In genomic region chr14:24139272-24139934, GRCh38 we compare ENCODE assay signal across 10 cellular contexts. TPM values are rescaled to one million over a fixed set of nuclear protein-coding genes. Genes with fewer than 3 reads are reported as not detected.
DNase-seq lines count a peak whose midpoint lies in the region; ATAC-seq and TF ChIP-seq lines count a peak whose summit lies in the region.
"Had no signal": no experiment of that assay in that cellular context is flagged by ENCODE, and none has a peak within 500 bp of the region (broad histone marks: within the 10 kb centered on the region; RNA-seq: fewer than 3 reads in every experiment).

No MANE protein-coding gene starts in this region.

- POLR2A ChIA-PET in CD4-positive, alpha-beta T cell (lab: Charles Lee): interaction anchor here (0.7 to 11.7 kb wide), 4 partner anchors 9 to 76 kb away, joined by 3 to 296 read pairs (median 88); partner anchors contain the start of genes DCAF11, IRF9, MDP1 and NRL
- POLR2A ChIA-PET in naive thymus-derived CD8-positive, alpha-beta T cell (lab: Charles Lee): interaction anchor here (4.1 to 9.5 kb wide), 2 partner anchors 7 to 23 kb away, joined by 64 to 177 read pairs; partner anchors contain the start of genes DCAF11, NRL, PSME2 and RNF31

- H3K4me3 Mint-ChIP-seq in CD4-positive, alpha-beta T cell: peak overlapping the region; percentile 94
- H3K4me3 Mint-ChIP-seq in HFFc6: peak overlapping the region; percentile 95
- peak overlapping the region; percentile 31 to 89 (median 66) for H3K4me3 Mint-ChIP-seq in naive thymus-derived CD8-positive, alpha-beta T cell

- intact Hi-C loops in CD4-positive, alpha-beta T cell (cut with DNase I, micrococcal nuclease): no loop called here

- H3K27ac ChIP-seq in CD4-positive, alpha-beta T cell (ENCODE audit: low read depth, low read length): no peak overlapping the region

- peaks cover 71% of the 10 kb centered on the region for H3K36me3 Mint-ChIP-seq in CD4-positive, alpha-beta T cell (ENCODE audit: low read depth)
- H3K36me3 Mint-ChIP-seq in HFFc6 (ENCODE audit: low read depth): peaks cover 40% of the 10 kb centered on the region
- H3K36me3 Mint-ChIP-seq in activated naive CD4-positive, alpha-beta T cell treated with anti-CD3 and anti-CD28 coated beads, Interleukin-2, amount 50 U/mL, for 72 hours: peaks cover 52 to 57% of the 10 kb centered on the region in 2 donors
- peaks cover 0 to 33% (median 8%) of the 10 kb centered on the region in 3 donors for H3K36me3 Mint-ChIP-seq in naive thymus-derived CD8-positive, alpha-beta T cell

- peaks cover 72% of the 10 kb centered on the region for H3K4me1 Mint-ChIP-seq in CD4-positive, alpha-beta T cell (ENCODE audit: low read depth)
- peaks cover 64% of the 10 kb centered on the region for H3K4me1 Mint-ChIP-seq in HFFc6 (ENCODE audit: low read depth)
- peaks cover 29 to 75% (median 69%) of the 10 kb centered on the region in 4 donors for H3K4me1 Mint-ChIP-seq in naive thymus-derived CD8-positive, alpha-beta T cell

- no peak for TF ChIP-seq POLR2A in GM18505 (IDR thresholded peaks at IDR 0.05; ENCODE audit: borderline replicate concordance, extremely low read depth, insufficient read depth, insufficient read length)

- peak overlapping the region; percentile 85 for H3K27ac Mint-ChIP-seq in CD4-positive, alpha-beta T cell
- no peak overlapping the region; the same call in 1 of the 2 replicates for H3K27ac Mint-ChIP-seq in HFFc6
- peak overlapping the region; percentile 47 to 48 for H3K27ac Mint-ChIP-seq in activated naive CD4-positive, alpha-beta T cell treated with anti-CD3 and anti-CD28 coated beads, Interleukin-2, amount 50 U/mL, for 72 hours
- H3K27ac Mint-ChIP-seq in naive thymus-derived CD8-positive, alpha-beta T cell: peak overlapping the region in 9 of 10 donors; percentile 18 to 86 (median 58)

- no peaks in the 10 kb centered on the region for H3K9me3 Mint-ChIP-seq in CD4-positive, alpha-beta T cell
- no peaks in the 10 kb centered on the region for H3K9me3 Mint-ChIP-seq in HFFc6
- no peaks in the 10 kb centered on the region for H3K9me3 Mint-ChIP-seq in activated naive CD4-positive, alpha-beta T cell treated with anti-CD3 and anti-CD28 coated beads, Interleukin-2, amount 50 U/mL, for 72 hours
- no peaks in the 10 kb centered on the region for H3K9me3 Mint-ChIP-seq in naive thymus-derived CD8-positive, alpha-beta T cell

- TF ChIP-seq CTCF in CD4-positive, alpha-beta T cell (IDR thresholded peaks at IDR 0.05): no peak
- no peak; the same call in 1 of the 2 replicates for TF ChIP-seq CTCF in HFFc6 (IDR thresholded peaks at IDR 0.05)

- CTCF ChIA-PET in CD4-positive, alpha-beta T cell (lab: Charles Lee): interaction anchor here (1.7 kb wide), 1 partner anchor 22 kb away, joined by 3 read pairs; the partner anchor contains the start of gene IRF9

- ATAC-seq in CD4-positive, alpha-beta T cell (ENCODE audit: poor library complexity): no peak
- no peak for ATAC-seq in activated naive CD4-positive, alpha-beta T cell treated with anti-CD3 and anti-CD28 coated beads, Interleukin-2, amount 50 U/mL, for 72 hours
- no peak for ATAC-seq in naive thymus-derived CD8-positive, alpha-beta T cell
- no peak for ATAC-seq in GM18505 (IDR thresholded peaks at IDR 0.05; ENCODE audit: unreplicated experiment)

- DNase-seq in CD4-positive, alpha-beta T cell: no peak
- DNase-seq in HFFc6 (no peak), nucleus accumbens (lab: John Stamatoyannopoulos, UW) (no peak), NCI-H1436 (lab: John Stamatoyannopoulos, UW) (no peak), HCEC 1CT (no peak)
- peak in 1 of 2 donors; percentile 40 for DNase-seq in activated naive CD4-positive, alpha-beta T cell treated with anti-CD3 and anti-CD28 coated beads, Interleukin-2, amount 50 U/mL, for 72 hours (ENCODE audit: low spot score in 2 of 2)
- DNase-seq in naive thymus-derived CD8-positive, alpha-beta T cell: no peak
- DNase-seq: KBM-7, sigmoid colon had no signal

- H3K27me3 ChIP-seq in CD4-positive, alpha-beta T cell (ENCODE audit: control insufficient read depth, insufficient read depth, low read length): no peaks in the 10 kb centered on the region
- H3K27me3 ChIP-seq: sigmoid colon had no signal

- no peaks in the 10 kb centered on the region for H3K27me3 Mint-ChIP-seq in CD4-positive, alpha-beta T cell
- peaks cover 6% of the 10 kb centered on the region for H3K27me3 Mint-ChIP-seq in HFFc6 (ENCODE audit: insufficient read depth)
- no peaks in the 10 kb centered on the region for H3K27me3 Mint-ChIP-seq in naive thymus-derived CD8-positive, alpha-beta T cell

- no peaks in the 10 kb centered on the region for H3K9me3 ChIP-seq in CD4-positive, alpha-beta T cell (ENCODE audit: control insufficient read depth, low read length)
- H3K9me3 ChIP-seq: sigmoid colon had no signal

RNA-seq across cellular contexts. Expression of gene EMC9, which starts 2.0 kb away (rescaled TPM):
- 10 to 100 TPM; 11.8 to 13.1 TPM for total RNA-seq in CD4-positive, alpha-beta T cell
- 10 to 100 TPM; 13.2 to 17.0 (median 15.3) TPM for total RNA-seq in HFFc6 (2021; fragmentation: NEBNext Ultra II Directional; extraction: Animal tissue kit (Norgen Biotek cat#: 25700))
- 10 to 100 TPM; 36.8 to 64.2 TPM for total RNA-seq in activated naive CD4-positive, alpha-beta T cell treated with anti-CD3 and anti-CD28 coated beads, Interleukin-2, amount 50 U/mL, for 72 hours
- total RNA-seq in naive thymus-derived CD8-positive, alpha-beta T cell: 10 to 100 TPM; 16.6 to 18.1 TPM
- 1 to 10 TPM; 7.5 to 9.4 (median 8.4) TPM for polyA plus RNA-seq in naive thymus-derived CD8-positive, alpha-beta T cell

RNA-seq across cellular contexts. Expression of gene PSME1, which starts 3.4 kb away (rescaled TPM):
- 100 to 1,000 TPM; 166 to 171 TPM for total RNA-seq in CD4-positive, alpha-beta T cell
- total RNA-seq in HFFc6 (2021; fragmentation: NEBNext Ultra II Directional; extraction: Animal tissue kit (Norgen Biotek cat#: 25700)): 100 to 1,000 TPM in 4 of 6 experiments, 10 to 100 TPM in 2; 88.4 to 120 (median 113) TPM
- total RNA-seq in activated naive CD4-positive, alpha-beta T cell treated with anti-CD3 and anti-CD28 coated beads, Interleukin-2, amount 50 U/mL, for 72 hours: 100 to 1,000 TPM; 355 to 401 TPM
- total RNA-seq in naive thymus-derived CD8-positive, alpha-beta T cell: 100 to 1,000 TPM; 202 to 203 TPM
- 100 to 1,000 TPM; 681 to 767 (median 753) TPM for polyA plus RNA-seq in naive thymus-derived CD8-positive, alpha-beta T cell

RNA-seq across cellular contexts. Expression of gene PSME2, which starts 7.0 kb away (rescaled TPM):
- 10 to 100 TPM; 81.7 to 83.2 TPM for total RNA-seq in CD4-positive, alpha-beta T cell
- 100 to 1,000 TPM; 108 to 143 (median 136) TPM for total RNA-seq in HFFc6 (2021; fragmentation: NEBNext Ultra II Directional; extraction: Animal tissue kit (Norgen Biotek cat#: 25700))
- total RNA-seq in activated naive CD4-positive, alpha-beta T cell treated with anti-CD3 and anti-CD28 coated beads, Interleukin-2, amount 50 U/mL, for 72 hours: 100 to 1,000 TPM; 452 to 507 TPM
- 100 to 1,000 TPM; 129 to 140 TPM for total RNA-seq in naive thymus-derived CD8-positive, alpha-beta T cell
- polyA plus RNA-seq in naive thymus-derived CD8-positive, alpha-beta T cell: 100 to 1,000 TPM; 402 to 471 (median 463) TPM

RNA-seq across cellular contexts. Expression of gene RNF31, which starts 7.9 kb away (rescaled TPM):
- 10 to 100 TPM; 46.0 to 57.8 TPM for total RNA-seq in CD4-positive, alpha-beta T cell
- 10 to 100 TPM; 38.5 to 53.6 (median 47.2) TPM for total RNA-seq in HFFc6 (2021; fragmentation: NEBNext Ultra II Directional; extraction: Animal tissue kit (Norgen Biotek cat#: 25700))
- 10 to 100 TPM; 81.5 to 90.7 TPM for total RNA-seq in activated naive CD4-positive, alpha-beta T cell treated with anti-CD3 and anti-CD28 coated beads, Interleukin-2, amount 50 U/mL, for 72 hours
- 10 to 100 TPM; 85.7 to 91.4 TPM for total RNA-seq in naive thymus-derived CD8-positive, alpha-beta T cell
- 10 to 100 TPM; 34.1 to 45.3 (median 37.6) TPM for polyA plus RNA-seq in naive thymus-derived CD8-positive, alpha-beta T cell

RNA-seq across cellular contexts. Expression of gene FITM1, which starts 8.9 kb away (rescaled TPM):
- 1 to 10 TPM; 1.5 to 1.7 TPM for total RNA-seq in CD4-positive, alpha-beta T cell
- not detected for total RNA-seq in HFFc6 (2021; fragmentation: NEBNext Ultra II Directional; extraction: Animal tissue kit (Norgen Biotek cat#: 25700))
- total RNA-seq in activated naive CD4-positive, alpha-beta T cell treated with anti-CD3 and anti-CD28 coated beads, Interleukin-2, amount 50 U/mL, for 72 hours: 1 to 10 TPM in 1 of 2 donors, under 1 TPM in 1; 0.49 to 2.2 TPM
- 1 to 10 TPM; 1.9 to 2.2 TPM for total RNA-seq in naive thymus-derived CD8-positive, alpha-beta T cell
- polyA plus RNA-seq in naive thymus-derived CD8-positive, alpha-beta T cell: under 1 TPM; 0.52 to 0.60 (median 0.52) TPM
